ENCODE assay signal across 15 cellular contexts in genomic region chr2:2848621-2849443, GRCh38.
DNase-seq lines count a peak whose midpoint lies in the region; ATAC-seq and TF ChIP-seq lines count a peak whose summit lies in the region.
"Had no signal": no experiment of that assay in that cellular context is flagged by ENCODE, and none has a peak within 500 bp of the region (broad histone marks: within the 10 kb centered on the region; RNA-seq: fewer than 3 reads in every experiment).

No MANE protein-coding gene starts in this region.

- peaks cover 3% of the 10 kb centered on the region for H3K27me3 Mint-ChIP-seq in chondrocyte (ENCODE audit: low read depth)
- H3K27me3 Mint-ChIP-seq: memory B cell had no signal

- no peaks in the 10 kb centered on the region for H3K9me3 Mint-ChIP-seq in chondrocyte (ENCODE audit: low read depth)
- H3K9me3 Mint-ChIP-seq: memory B cell had no signal

- peak; percentile 32 for DNase-seq in NCI-H146 (lab: John Stamatoyannopoulos, UW)
- DNase-seq in NCI-H146 treated with DMSO at 0.1 percent for 48 hours (lab: John Stamatoyannopoulos, UW; ENCODE audit: unreplicated experiment): no peak
- DNase-seq in NCI-H510A treated with DMSO at 0.1 percent for 48 hours (lab: John Stamatoyannopoulos, UW): peak; percentile 72
- DNase-seq in chondrocyte (ENCODE audit: low spot score): peak; percentile 59
- peak; percentile 58 for DNase-seq in upper lobe of right lung
- DNase-seq in erythroblast (lab: John Stamatoyannopoulos, UW): no peak
- no peak for DNase-seq in SKM-1 (lab: John Stamatoyannopoulos, UW; ENCODE audit: unreplicated experiment)
- DNase-seq in activated CD8-positive, alpha-beta memory T cell treated with anti-CD3 and anti-CD28 coated beads, Interleukin-2, amount 50 U/mL, for 48 hours: no peak
- DNase-seq: activated CD8-positive, alpha-beta memory T cell treated with anti-CD3 and anti-CD28 coated beads for 24 hours; NCI-H2029 treated with DMSO at 0.1 percent for 48 hours; Right ventricle myocardium superior; stimulated activated naive CD4-positive, alpha-beta T cell treated with Interleukin-2 at 50 U/mL for 16 hours had no signal

- no peak overlapping the region for H3K27ac ChIP-seq in upper lobe of right lung
- H3K27ac ChIP-seq: A549 had no signal

- no peak overlapping the region for H3K27ac Mint-ChIP-seq in chondrocyte (ENCODE audit: unreplicated experiment)
- H3K27ac Mint-ChIP-seq: memory B cell had no signal

- no peak for ATAC-seq in upper lobe of right lung
- ATAC-seq: A549, K562 had no signal

- no peak overlapping the region for H3K4me3 ChIP-seq in upper lobe of right lung
- H3K4me3 ChIP-seq: A549, K562 had no signal

- peaks cover 2% of the 10 kb centered on the region for H3K4me1 Mint-ChIP-seq in chondrocyte (ENCODE audit: low read depth)
- H3K4me1 Mint-ChIP-seq: memory B cell had no signal

- no peaks in the 10 kb centered on the region for H3K27me3 ChIP-seq in upper lobe of right lung

- no peaks in the 10 kb centered on the region for H3K9me3 ChIP-seq in upper lobe of right lung
- H3K9me3 ChIP-seq: A549 had no signal

- no peaks in the 10 kb centered on the region for H3K4me1 ChIP-seq in upper lobe of right lung
- H3K4me1 ChIP-seq: A549 had no signal

- no peak for TF ChIP-seq POLR2A in erythroblast (IDR thresholded peaks at IDR 0.05; ENCODE audit: low read length)

- no peaks in the 10 kb centered on the region for H3K36me3 ChIP-seq in upper lobe of right lung

- no peaks in the 10 kb centered on the region for H3K36me3 Mint-ChIP-seq in chondrocyte (ENCODE audit: low read depth)
- H3K36me3 Mint-ChIP-seq: memory B cell had no signal

- TF ChIP-seq CTCF in chondrocyte (IDR thresholded peaks at IDR 0.05) (no peak), upper lobe of right lung (IDR thresholded peaks at IDR 0.05) (no peak)

- no peak overlapping the region for H3K4me3 Mint-ChIP-seq in chondrocyte (ENCODE audit: unreplicated experiment)
- H3K4me3 Mint-ChIP-seq: memory B cell had no signal

- intact Hi-C loops in upper lobe of right lung (cut with DNase I): no loop called here

Comparison
In these comparisons a context has a peak if more than half of its experiments do, and no peak if none do; other contexts are left out.
1. DNase-seq: peak in NCI-H146 (single experiment), NCI-H510A treated with DMSO at 0.1 percent for 48 hours (single experiment), chondrocyte (single experiment) and upper lobe of right lung (single experiment); none in NCI-H146 treated with DMSO at 0.1 percent for 48 hours (single experiment), erythroblast (0 of 2), SKM-1 (single experiment) and activated CD8-positive, alpha-beta memory T cell treated with anti-CD3 and anti-CD28 coated beads, Interleukin-2, amount 50 U/mL, for 48 hours (single experiment).